ENCODE assay signal across 9 cellular contexts in genomic region chr1:102434421-102434820, GRCh38.
DNase-seq lines count a peak whose midpoint lies in the region; ATAC-seq and TF ChIP-seq lines count a peak whose summit lies in the region.
"Had no signal": no experiment of that assay in that cellular context is flagged by ENCODE, and none has a peak within 500 bp of the region (broad histone marks: within the 10 kb centered on the region; RNA-seq: fewer than 3 reads in every experiment).

No MANE protein-coding gene starts in this region.

- no peaks in the 10 kb centered on the region for H3K27me3 Mint-ChIP-seq in T-cell
- H3K27me3 Mint-ChIP-seq: central memory CD8-positive, alpha-beta T cell had no signal

- no peak overlapping the region for H3K27ac ChIP-seq in dorsolateral prefrontal cortex

- H3K4me3 Mint-ChIP-seq in T-cell = no peak overlapping the region
- H3K4me3 Mint-ChIP-seq: central memory CD8-positive, alpha-beta T cell had no signal

- TF ChIP-seq CTCF in dorsolateral prefrontal cortex (IDR thresholded peaks at IDR 0.05 in 54 of 56, conservative IDR thresholded peaks at IDR 0.05 in 2 of 56; ENCODE audit: low read depth in 1 of 56, partially characterized antibody in 56 of 56) = peak in 53 of 56 donors; percentile 16 to 64 (median 48)

- DNase-seq in Ammon's horn (ENCODE audit: low spot score) (peak; percentile 13), NCI-H1105 treated with DMSO at 0.1 percent for 48 hours (lab: John Stamatoyannopoulos, UW) (peak; percentile 22), dorsolateral prefrontal cortex (no peak), sciatic nerve (ENCODE audit: low spot score) (no peak), T-cell (no peak)

- H3K4me3 ChIP-seq in dorsolateral prefrontal cortex = no peak overlapping the region

- ATAC-seq in GM18502 (IDR thresholded peaks at IDR 0.05; ENCODE audit: poor library complexity, unreplicated experiment) = peak; percentile 53
- no peak for ATAC-seq in sciatic nerve
- no peak for ATAC-seq in HG02973 (IDR thresholded peaks at IDR 0.05; ENCODE audit: unreplicated experiment)
- no peak for ATAC-seq in HG03097 (IDR thresholded peaks at IDR 0.05; ENCODE audit: low FRiP score, unreplicated experiment)
- ATAC-seq in T-cell (replicated peaks in 1 of 4) = no peak

- intact Hi-C loops in dorsolateral prefrontal cortex (cut with DNase I) = loop anchor here in 1 of 2 donors (10.0 kb wide), 2 partner anchors 610 to 910 kb away; no protein-coding TSS in a partner anchor
- intact Hi-C loops in sciatic nerve (cut with DNase I) = no loop called here

- H3K36me3 Mint-ChIP-seq in T-cell = no peaks in the 10 kb centered on the region

- POLR2A ChIA-PET in T-cell (lab: Charles Lee) = no interaction called here

- no peak overlapping the region for H3K27ac Mint-ChIP-seq in T-cell

- no peaks in the 10 kb centered on the region for H3K4me1 Mint-ChIP-seq in T-cell
- H3K4me1 Mint-ChIP-seq: central memory CD8-positive, alpha-beta T cell had no signal

- peaks cover 0 to 14% (median 11%) of the 10 kb centered on the region in 3 donors for H3K9me3 Mint-ChIP-seq in T-cell

- H3K27me3 ChIP-seq in dorsolateral prefrontal cortex = no peaks in the 10 kb centered on the region

- CTCF ChIA-PET in T-cell (lab: Charles Lee) = no interaction called here

Comparison
In these comparisons a context has a peak if more than half of its experiments do, and no peak if none do; other contexts are left out.
1. DNase-seq: peak in Ammon's horn (single experiment) and NCI-H1105 treated with DMSO at 0.1 percent for 48 hours (single experiment); none in dorsolateral prefrontal cortex (0 of 10), sciatic nerve (single experiment) and T-cell (0 of 34).